ENCODE assay signal across 20 cellular contexts in genomic region chr15:39279331-39279730, GRCh38.
"Had no signal": no experiment of that assay in that cellular context is flagged by ENCODE, and none has a peak within 500 bp of the region (broad histone marks: within the 10 kb centered on the region; RNA-seq: fewer than 3 reads in every experiment).

No MANE protein-coding gene starts in this region.

- ATAC-seq: activated CD8-positive, alpha-beta memory T cell treated with anti-CD3 and anti-CD28 coated beads, Interleukin-2, amount 10 ng/mL, durations not matched to agents 7 days and 5 days; foreskin keratinocyte; lower lobe of right lung; stimulated activated naive CD8-positive, alpha-beta T cell treated with anti-CD3 and anti-CD28 coated beads, Interleukin-15, amount 100 ng/mL, for 72 hours had no signal

- H3K27me3 ChIP-seq: foreskin keratinocyte, right atrium auricular region, suprapubic skin had no signal

- H3K36me3 ChIP-seq: lower lobe of right lung, right atrium auricular region, suprapubic skin had no signal

- H3K4me3 ChIP-seq: lower lobe of right lung, right atrium auricular region, suprapubic skin had no signal

- H3K9me3 ChIP-seq: lower lobe of right lung, suprapubic skin had no signal

- DNase-seq: activated CD4-positive, alpha-beta memory T cell treated with anti-CD3 and anti-CD28 coated beads, Interleukin-2, amount 10 ng/mL, durations not matched to agents 7 days and 5 days; activated CD4-positive, alpha-beta T cell treated with anti-CD3 and anti-CD28 coated beads for 48 hours; activated CD4-positive, CD25-positive, alpha-beta regulatory T cell; activated CD8-positive, alpha-beta memory T cell treated with anti-CD3 and anti-CD28 coated beads, Interleukin-2, amount 10 ng/mL, durations not matched to agents 7 days and 5 days; activated naive CD8-positive, alpha-beta T cell treated with anti-CD3 and anti-CD28 coated beads, Interleukin-2, amount 10 ng/mL, durations not matched to agents 7 days and 5 days; central memory CD4-positive, alpha-beta T cell; endodermal cell; foreskin keratinocyte; glutamatergic neuron; hippocampal formation; lower lobe of right lung; nucleus accumbens; small intestine; stimulated activated CD4-positive, alpha-beta T cell treated with anti-CD3 and anti-CD28 coated beads, Interleukin-15, amount 100 ng/mL, for 24 hours; stimulated activated CD4-positive, alpha-beta T cell treated with anti-CD3 and anti-CD28 coated beads, Interleukin-2, amount 100 ng/mL, for 48 hours; stimulated activated naive CD8-positive, alpha-beta T cell treated with anti-CD3 and anti-CD28 coated beads, Interleukin-15, amount 100 ng/mL, for 72 hours; T-helper 1 cell; T-helper 9 cell had no signal

- H3K27ac ChIP-seq: foreskin keratinocyte, lower lobe of right lung, right atrium auricular region, suprapubic skin had no signal

- H3K4me1 ChIP-seq: lower lobe of right lung, right atrium auricular region, suprapubic skin had no signal
